ENCODE assay signal across 14 cellular contexts in genomic region chr11:25860677-25861445, GRCh38.
A peak's percentile ranks its signal among the peaks of the same experiment; 100 is the strongest.
DNase-seq lines count a peak whose midpoint lies in the region; ATAC-seq, FAIRE-seq and TF ChIP-seq lines count a peak whose summit lies in the region.
"Had no signal": no experiment of that assay in that cellular context is flagged by ENCODE, and none has a peak within 500 bp of the region (broad histone marks: within the 10 kb centered on the region; RNA-seq: fewer than 3 reads in every experiment).

No MANE protein-coding gene starts in this region.

- H3K4me1 ChIP-seq in kidney (ENCODE audit: control insufficient read depth in 1 of 2, insufficient read depth in 1 of 2, low read depth in 1 of 2, low read length in 2 of 2) (peaks cover 0 to 4% of the 10 kb centered on the region in 2 donors), gastroesophageal sphincter (no peaks in the 10 kb centered on the region)

- H3K36me3 ChIP-seq in kidney (ENCODE audit: control insufficient read depth in 1 of 2, insufficient read depth in 2 of 2, low read length in 2 of 2) (no peaks in the 10 kb centered on the region), gastroesophageal sphincter (no peaks in the 10 kb centered on the region)
- H3K36me3 ChIP-seq: tibial nerve had no signal

- ATAC-seq in gastroesophageal sphincter (no peak), HG02938 (IDR thresholded peaks at IDR 0.05; ENCODE audit: unreplicated experiment) (no peak)

- no peaks in the 10 kb centered on the region for H3K27me3 ChIP-seq in gastroesophageal sphincter
- H3K27me3 ChIP-seq: tibial nerve had no signal

- no peaks in the 10 kb centered on the region for H3K9me3 ChIP-seq in kidney (ENCODE audit: control insufficient read depth in 1 of 2, low read length in 2 of 2)
- H3K9me3 ChIP-seq in gastroesophageal sphincter: no peaks in the 10 kb centered on the region
- H3K9me3 ChIP-seq: tibial nerve had no signal

- H3K9ac ChIP-seq in kidney (ENCODE audit: low read length in 2 of 2): no peak overlapping the region

- TF ChIP-seq EP300 in gastroesophageal sphincter (IDR thresholded peaks at IDR 0.05): no peak

- peak; percentile 6 for FAIRE-seq in kidney (lab: Jason Lieb, UNC)
- FAIRE-seq: D721Med, H54 had no signal

- H3K27ac ChIP-seq in kidney (ENCODE audit: low read depth in 2 of 2, low read length in 2 of 2): no peak overlapping the region
- H3K27ac ChIP-seq in gastroesophageal sphincter: no peak overlapping the region
- H3K27ac ChIP-seq: tibial nerve had no signal

- no peak for TF ChIP-seq CTCF in kidney (IDR thresholded peaks at IDR 0.05; ENCODE audit: borderline replicate concordance, extremely low read depth, insufficient read depth)
- TF ChIP-seq CTCF in gastroesophageal sphincter (IDR thresholded peaks at IDR 0.05): no peak

- DNase-seq in COR-L47 (lab: John Stamatoyannopoulos, UW) (peak; percentile 63), NCI-H2081 treated with DMSO at 0.1 percent for 48 hours (lab: John Stamatoyannopoulos, UW) (peak; percentile 64), brain pericyte (ENCODE audit: low read depth, low spot score) (peak; percentile 17), kidney (no peak), NCI-H2196 treated with DMSO at 0.1 percent for 48 hours (lab: John Stamatoyannopoulos, UW; ENCODE audit: unreplicated experiment) (no peak), AML-193 (lab: John Stamatoyannopoulos, UW) (no peak)
- DNase-seq: foreskin fibroblast, immature natural killer cell, NCI-H226 had no signal

- TF ChIP-seq POLR2A in gastroesophageal sphincter (IDR thresholded peaks at IDR 0.05): no peak

- intact Hi-C loops in kidney (cut with DNase I): no loop called here

- WGBS in gastroesophageal sphincter (ENCODE audit: low coverage in 1 of 2), 2 donors: 42 to 61% methylated on average over 2 of the region's 2 CpGs

- H3K4me3 ChIP-seq in kidney (ENCODE audit: low read length in 2 of 2): no peak overlapping the region
- no peak overlapping the region for H3K4me3 ChIP-seq in gastroesophageal sphincter
- H3K4me3 ChIP-seq: tibial nerve had no signal

Comparison
In these comparisons a context has a peak if more than half of its experiments do, and no peak if none do; other contexts are left out.
1. DNase-seq: peak in COR-L47 (single experiment), NCI-H2081 treated with DMSO at 0.1 percent for 48 hours (single experiment) and brain pericyte (single experiment); none in kidney (single experiment), NCI-H2196 treated with DMSO at 0.1 percent for 48 hours (single experiment) and AML-193 (0 of 2).